Comparison of ENCODE assay signal across 25 cellular contexts in genomic region chr11:34173050-34173449, GRCh38.
DNase-seq lines count a peak whose midpoint lies in the region; ATAC-seq, FAIRE-seq and TF ChIP-seq lines count a peak whose summit lies in the region.
"Had no signal": no experiment of that assay in that cellular context is flagged by ENCODE, and none has a peak within 500 bp of the region (broad histone marks: within the 10 kb centered on the region; RNA-seq: fewer than 3 reads in every experiment).

No MANE protein-coding gene starts in this region.

- DNase-seq in right cardiac atrium (peak in 2 of 3 donors; percentile 26 to 44), left ventricle myocardium superior (no peak), T-helper 17 cell (no peak), kidney (peak; percentile 67), osteoblast (ENCODE audit: insufficient read length, low spot score, missing footprints) (peak; percentile 35), UCSD-AML1 (lab: John Stamatoyannopoulos, UW; ENCODE audit: unreplicated experiment) (no peak), NCI-H748 treated with DMSO at 0.1 percent for 48 hours (lab: John Stamatoyannopoulos, UW) (no peak), NCI-H526 treated with DMSO at 0.1 percent for 48 hours (lab: John Stamatoyannopoulos, UW) (no peak)
- DNase-seq: Caco-2; CD4-positive, CD25-positive, alpha-beta regulatory T cell; CD8-positive, alpha-beta T cell; DMS153; DMS79; EL; GDM1; GM23248; H9 had no signal

- no peaks in the 10 kb centered on the region for H3K9me3 ChIP-seq in right cardiac atrium (ENCODE audit: control insufficient read depth, low read length)
- H3K9me3 ChIP-seq in T-helper 17 cell (ENCODE audit: control insufficient read depth, low read length, poor library complexity, severe bottlenecking): no peaks in the 10 kb centered on the region
- no peaks in the 10 kb centered on the region for H3K9me3 ChIP-seq in kidney (ENCODE audit: control insufficient read depth in 1 of 2, low read length in 2 of 2)
- no peaks in the 10 kb centered on the region for H3K9me3 ChIP-seq in osteoblast (ENCODE audit: low read depth, low read length)
- H3K9me3 ChIP-seq: BLaER1, Caco-2 had no signal

- H2AFZ ChIP-seq in osteoblast (ENCODE audit: low read length): no peak overlapping the region
- H2AFZ ChIP-seq: GM23248 had no signal

- no peaks in the 10 kb centered on the region for H3K27me3 ChIP-seq in right cardiac atrium (ENCODE audit: control insufficient read depth, insufficient read depth)
- H3K27me3 ChIP-seq in osteoblast (ENCODE audit: insufficient read depth, low read length): peaks cover 2% of the 10 kb centered on the region
- H3K27me3 ChIP-seq: BLaER1 had no signal

- H3K27me3 Mint-ChIP-seq in T-helper 17 cell: peaks cover 19% of the 10 kb centered on the region
- H3K27me3 Mint-ChIP-seq: B cell had no signal

- H3K36me3 ChIP-seq in kidney (ENCODE audit: control insufficient read depth in 1 of 2, insufficient read depth in 2 of 2, low read length in 2 of 2) (peaks cover 10 to 13% of the 10 kb centered on the region in 2 donors), osteoblast (ENCODE audit: insufficient read depth, low read length) (no peaks in the 10 kb centered on the region)
- H3K36me3 ChIP-seq: BLaER1 had no signal

- H4K20me1 ChIP-seq in osteoblast (ENCODE audit: insufficient read depth, low read length): peaks cover 8% of the 10 kb centered on the region
- H4K20me1 ChIP-seq: BLaER1 had no signal

- no peak overlapping the region for H3K27ac Mint-ChIP-seq in T-helper 17 cell
- H3K27ac Mint-ChIP-seq: B cell; CD4-positive, CD25-positive, alpha-beta regulatory T cell; CD8-positive, alpha-beta T cell; H9 had no signal

- H3K4me1 ChIP-seq in right cardiac atrium (ENCODE audit: control insufficient read depth, insufficient read depth, low read length): peaks cover 6% of the 10 kb centered on the region
- peaks cover 0 to 5% of the 10 kb centered on the region in 2 donors for H3K4me1 ChIP-seq in kidney (ENCODE audit: control insufficient read depth in 1 of 2, insufficient read depth in 1 of 2, low read depth in 1 of 2, low read length in 2 of 2)
- H3K4me1 ChIP-seq in osteoblast (ENCODE audit: insufficient read depth, low read length): peaks cover 13% of the 10 kb centered on the region

- H3K9ac ChIP-seq in kidney (ENCODE audit: low read length in 2 of 2): no peak overlapping the region
- H3K9ac ChIP-seq: BLaER1, GM23248 had no signal

- intact Hi-C loops in right cardiac atrium (cut with DNase I) (loop anchor here in 2 of 4 donors (5.0 to 10.0 kb wide), 2 partner anchors 189 to 322 kb away; no protein-coding TSS in a partner anchor), left ventricle myocardium superior (cut with micrococcal nuclease) (loop anchor here (5.0 kb wide), 1 partner anchor 189 kb away; no protein-coding TSS in a partner anchor), kidney (cut with DNase I) (loop anchor here (10.0 kb wide), 1 partner anchor 182 kb away; the partner anchor contains the start of gene ABTB2)

- H3K27ac ChIP-seq in right cardiac atrium (ENCODE audit: low read length) (no peak overlapping the region), kidney (ENCODE audit: low read depth in 2 of 2, low read length in 2 of 2) (no peak overlapping the region), osteoblast (ENCODE audit: low read depth, low read length) (no peak overlapping the region)
- H3K27ac ChIP-seq: 22Rv1, BLaER1, C4-2B, GM23248 had no signal

- H3K4me3 ChIP-seq in right cardiac atrium (ENCODE audit: low read length) (no peak overlapping the region), kidney (ENCODE audit: low read length in 2 of 2) (no peak overlapping the region), osteoblast (ENCODE audit: insufficient read depth, low read length) (no peak overlapping the region)
- H3K4me3 ChIP-seq: BLaER1, GM12878, GM23248 had no signal

- no peak for FAIRE-seq in kidney (lab: Jason Lieb, UNC)
- FAIRE-seq: A204.1, GM12878, GM19239 had no signal

- H3K4me3 Mint-ChIP-seq in T-helper 17 cell: peak overlapping the region; percentile 41

- TF ChIP-seq CTCF in kidney (IDR thresholded peaks at IDR 0.05; ENCODE audit: borderline replicate concordance, extremely low read depth, insufficient read depth): no peak
- no peak for TF ChIP-seq CTCF in osteoblast (IDR thresholded peaks at IDR 0.05; ENCODE audit: extremely low read depth, low read depth, low read length)

- H3K4me1 Mint-ChIP-seq in T-helper 17 cell: peaks cover 3% of the 10 kb centered on the region

- WGBS in right cardiac atrium: 95% methylated on average over 16 of the region's 16 CpGs

- H3K79me2 ChIP-seq in osteoblast (ENCODE audit: insufficient read depth, low read length): no peaks in the 10 kb centered on the region

- no peaks in the 10 kb centered on the region for H3K36me3 Mint-ChIP-seq in T-helper 17 cell (ENCODE audit: low read depth)
- H3K36me3 Mint-ChIP-seq: CD4-positive, CD25-positive, alpha-beta regulatory T cell; CD8-positive, alpha-beta T cell had no signal

- H3K4me2 ChIP-seq in osteoblast (ENCODE audit: insufficient read depth, low read length): no peak overlapping the region

- ATAC-seq in right cardiac atrium (no peak), left ventricle myocardium superior (no peak), T-helper 17 cell (no peak)
- ATAC-seq: CD8-positive, alpha-beta T cell; GM12878; HCT116 had no signal

Comparison
In these comparisons a context has a peak if more than half of its experiments do, and no peak if none do; other contexts are left out.
1. DNase-seq: peak in right cardiac atrium (2 of 3), kidney (single experiment) and osteoblast (single experiment); none in left ventricle myocardium superior (single experiment), T-helper 17 cell (0 of 3), UCSD-AML1 (single experiment), NCI-H748 treated with DMSO at 0.1 percent for 48 hours (single experiment) and NCI-H526 treated with DMSO at 0.1 percent for 48 hours (single experiment).